ENCODE assay signal across 1 cellular context in genomic region chr1:64965239-64966157, GRCh38.
TF ChIP-seq lines count a peak whose summit lies in the region.

No MANE protein-coding gene starts in this region.

TF ChIP-seq in HCT116, 20 proteins besides CTCF, POLR2A, EP300 and RAD21 (continued from another document):
- no peak for TF ChIP-seq REST (IDR thresholded peaks at IDR 0.05; ENCODE audit: low read depth)
- no peak for TF ChIP-seq EZH2phosphoT487 (IDR thresholded peaks at IDR 0.05; ENCODE audit: borderline replicate concordance)
- TF ChIP-seq ELF1 (IDR thresholded peaks at IDR 0.05; ENCODE audit: borderline replicate concordance, low read depth), result no peak
